21 cellular contexts compared by ENCODE assay signal in genomic region chr2:11134349-11134748, GRCh38.
"Had no signal": no experiment of that assay in that cellular context is flagged by ENCODE, and none has a peak within 500 bp of the region (broad histone marks: within the 10 kb centered on the region; RNA-seq: fewer than 3 reads in every experiment).

No MANE protein-coding gene starts in this region.

- H3K9me3 Mint-ChIP-seq: activated CD8-positive, alpha-beta T cell treated with anti-CD3 and anti-CD28 coated beads for 36 hours; activated T-helper 17 cell treated with anti-CD3 and anti-CD28 coated beads, Interleukin-2, amount 50 U/mL, for 72 hours; T-helper 2 cell treated with Interferon-gamma antibody and Interleukin-4, amounts not matched to agents 5 μg/mL and 100 μg/mL, for 36 hours had no signal

- H3K9me3 ChIP-seq: colonic mucosa, left lung, mucosa of descending colon, tibial nerve, vagina had no signal

- H3K4me1 Mint-ChIP-seq: activated T-helper 17 cell treated with anti-CD3 and anti-CD28 coated beads, Interleukin-2, amount 50 U/mL, for 72 hours had no signal

- H3K27ac Mint-ChIP-seq: activated CD8-positive, alpha-beta T cell treated with anti-CD3 and anti-CD28 coated beads for 36 hours; activated T-helper 17 cell treated with anti-CD3 and anti-CD28 coated beads, Interleukin-2, amount 50 U/mL, for 72 hours; T-helper 2 cell treated with Interferon-gamma antibody and Interleukin-4, amounts not matched to agents 5 μg/mL and 100 μg/mL, for 36 hours had no signal

- H3K27ac ChIP-seq: brain microvascular endothelial cell, colonic mucosa, foreskin keratinocyte, left lung, tibial nerve, vagina had no signal

- H3K27me3 ChIP-seq: brain microvascular endothelial cell, colonic mucosa, tibial nerve, vagina had no signal

- ATAC-seq: activated CD8-positive, alpha-beta T cell treated with anti-CD3 and anti-CD28 coated beads for 36 hours; activated T-helper 17 cell treated with anti-CD3 and anti-CD28 coated beads, Interleukin-2, amount 50 U/mL, for 72 hours; foreskin keratinocyte; mucosa of descending colon; stimulated activated naive CD8-positive, alpha-beta T cell treated with anti-CD3 and anti-CD28 coated beads, Interleukin-15, Interleukin-2, amounts not matched to agents 100 U/mL and 50 U/mL, for 24 hours had no signal

- H3K36me3 ChIP-seq: brain microvascular endothelial cell, colonic mucosa, left lung, tibial nerve, vagina had no signal

- DNase-seq: activated CD4-positive, alpha-beta T cell treated with anti-CD3 and anti-CD28 coated beads for 48 hours; activated CD4-positive, CD25-positive, alpha-beta regulatory T cell; activated CD8-positive, alpha-beta T cell treated with anti-CD3 and anti-CD28 coated beads for 36 hours; activated naive CD4-positive, alpha-beta T cell; activated T-cell treated with anti-CD3 and anti-CD28 coated beads, Interleukin-2, amount 50 U/mL, for 1 hour; brain microvascular endothelial cell; central memory CD4-positive, alpha-beta T cell; colonic mucosa; foreskin keratinocyte; glutamatergic neuron; left lung; mammary epithelial cell; naive B cell; stimulated activated CD4-positive, alpha-beta T cell treated with anti-CD3 and anti-CD28 coated beads, Interleukin-2, amount 100 ng/mL, for 24 hours; stimulated activated naive CD8-positive, alpha-beta T cell treated with anti-CD3 and anti-CD28 coated beads, Interleukin-15, Interleukin-2, amounts not matched to agents 100 U/mL and 50 U/mL, for 24 hours; substantia nigra had no signal

- H3K4me3 ChIP-seq: mucosa of descending colon had no signal

- H3K4me1 ChIP-seq: foreskin keratinocyte had no signal

- H3K36me3 Mint-ChIP-seq: naive B cell had no signal

- H3K4me3 Mint-ChIP-seq: activated CD8-positive, alpha-beta T cell treated with anti-CD3 and anti-CD28 coated beads for 36 hours; activated T-helper 17 cell treated with anti-CD3 and anti-CD28 coated beads, Interleukin-2, amount 50 U/mL, for 72 hours; T-helper 2 cell treated with Interferon-gamma antibody and Interleukin-4, amounts not matched to agents 5 μg/mL and 100 μg/mL, for 36 hours had no signal

- H3K27me3 Mint-ChIP-seq: activated CD8-positive, alpha-beta T cell treated with anti-CD3 and anti-CD28 coated beads for 36 hours had no signal
